Comparison of ENCODE assay signal across 26 cellular contexts in the genomic region with DNA sequence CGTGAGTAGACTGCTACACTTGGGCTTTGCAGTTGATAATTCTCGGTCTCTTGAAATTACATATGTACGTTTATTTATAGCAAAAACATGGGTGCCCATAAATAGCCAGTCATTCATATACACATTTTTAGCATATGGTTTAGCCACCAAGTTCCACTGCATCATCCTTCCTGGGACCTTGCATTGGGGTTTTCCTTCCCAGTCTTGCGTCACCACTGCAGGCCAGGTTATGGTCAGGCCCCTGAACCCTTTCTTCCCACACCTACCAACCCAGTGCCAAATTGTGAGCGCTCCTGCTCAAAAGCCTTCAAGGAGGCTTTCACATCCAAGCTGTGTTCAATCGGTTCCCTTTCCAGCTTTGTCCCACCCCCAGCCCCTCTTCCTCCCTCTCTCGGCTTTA. TPM values are rescaled to one million over a fixed set of nuclear protein-coding genes. Genes with fewer than 3 reads are reported as not detected.
A peak's percentile ranks its signal among the peaks of the same experiment; 100 is the strongest.
DNase-seq lines count a peak whose midpoint lies in the region; ATAC-seq and TF ChIP-seq lines count a peak whose summit lies in the region.
"Had no signal": no experiment of that assay in that cellular context is flagged by ENCODE, and none has a peak within 500 bp of the region (broad histone marks: within the 10 kb centered on the region; RNA-seq: fewer than 3 reads in every experiment).

No MANE protein-coding gene starts in this region.

- H3K9me3 Mint-ChIP-seq in T-helper 1 cell treated with Interleukin-12 subunit alpha and Interleukin-12 subunit beta and Interleukin-4 antibody, amounts not matched to agents 30 μg/mL and 1 μg/mL, for 36 hours: no peaks in the 10 kb centered on the region
- H3K9me3 Mint-ChIP-seq in activated T-helper 1 cell treated with anti-CD3 and anti-CD28 coated beads, Interleukin-12 subunit alpha, Interleukin-12 subunit beta, Interleukin-2, Interleukin-4 antibody, amounts not matched to agents 30 ng/mL and 10 ng/mL and 1 ng/mL, durations not matched to agents 14 hours and 24 hours and 36 hours: no peaks in the 10 kb centered on the region
- no peaks in the 10 kb centered on the region for H3K9me3 Mint-ChIP-seq in nephron
- H3K9me3 Mint-ChIP-seq: activated T-cell treated with anti-CD3 and anti-CD28 coated beads, Interleukin-2, amount 50 U/mL, for 24 hours; type B pancreatic cell had no signal

- H3K4me3 Mint-ChIP-seq in T-helper 1 cell treated with Interleukin-12 subunit alpha and Interleukin-12 subunit beta and Interleukin-4 antibody, amounts not matched to agents 30 μg/mL and 1 μg/mL, for 36 hours: no peak overlapping the region
- H3K4me3 Mint-ChIP-seq in activated T-helper 1 cell treated with anti-CD3 and anti-CD28 coated beads, Interleukin-12 subunit alpha, Interleukin-12 subunit beta, Interleukin-2, Interleukin-4 antibody, amounts not matched to agents 30 ng/mL and 10 ng/mL and 1 ng/mL, durations not matched to agents 14 hours and 24 hours and 36 hours: peak overlapping the region; percentile 40
- no peak overlapping the region for H3K4me3 Mint-ChIP-seq in nephron
- H3K4me3 Mint-ChIP-seq: activated T-cell treated with anti-CD3 and anti-CD28 coated beads, Interleukin-2, amount 50 U/mL, for 24 hours; type B pancreatic cell had no signal

- no peaks in the 10 kb centered on the region for H3K27me3 Mint-ChIP-seq in T-helper 1 cell treated with Interleukin-12 subunit alpha and Interleukin-12 subunit beta and Interleukin-4 antibody, amounts not matched to agents 30 μg/mL and 1 μg/mL, for 36 hours (ENCODE audit: low read depth)
- H3K27me3 Mint-ChIP-seq in activated T-helper 1 cell treated with anti-CD3 and anti-CD28 coated beads, Interleukin-12 subunit alpha, Interleukin-12 subunit beta, Interleukin-2, Interleukin-4 antibody, amounts not matched to agents 30 ng/mL and 10 ng/mL and 1 ng/mL, durations not matched to agents 14 hours and 24 hours and 36 hours (ENCODE audit: insufficient read depth): no peaks in the 10 kb centered on the region
- H3K27me3 Mint-ChIP-seq in nephron (ENCODE audit: low read depth): no peaks in the 10 kb centered on the region
- H3K27me3 Mint-ChIP-seq: activated T-cell treated with anti-CD3 and anti-CD28 coated beads, Interleukin-2, amount 50 U/mL, for 24 hours; type B pancreatic cell had no signal

- DNase-seq in T-helper 1 cell: no peak
- DNase-seq in D341Med (ENCODE audit: low spot score): peak; percentile 12
- no peak for DNase-seq in activated T-helper 1 cell treated with anti-CD3 and anti-CD28 coated beads, Interleukin-12 subunit alpha, Interleukin-12 subunit beta, Interleukin-2, Interleukin-4 antibody, amounts not matched to agents 30 ng/mL and 10 ng/mL and 1 ng/mL, durations not matched to agents 14 hours and 24 hours and 36 hours (ENCODE audit: low spot score)
- DNase-seq in ureter (ENCODE audit: low spot score): no peak
- DNase-seq in DMS153 treated with DMSO at 0.1 percent for 48 hours (lab: John Stamatoyannopoulos, UW; ENCODE audit: unreplicated experiment): no peak
- DNase-seq: activated CD4-positive, CD25-positive, alpha-beta regulatory T cell treated with anti-CD3 and anti-CD28 coated beads, Interleukin-2, amount 50 U/mL, for 72 hours; activated T-cell treated with anti-CD3 and anti-CD28 coated beads, Interleukin-2, amount 50 U/mL, for 24 hours; amniotic stem cell; DMS79 treated with DMSO at 0.1 percent for 48 hours; foreskin melanocyte; GDM1; HCEC 1CT; heart right ventricle; Kasumi-1; NCI-H1436; NCI-H2081; NCI-H2227 treated with DMSO at 0.1 percent for 48 hours; NCI-H526; NK-92 treated with Interleukin-12 subunit alpha and Interleukin-12 subunit beta, amount 100 ng/mL, for 24 hours; SK-N-SH; stimulated activated CD4-positive, alpha-beta T cell treated with anti-CD3 and anti-CD28 coated beads, Interleukin-4, amount 100 ng/mL, for 24 hours; substantia nigra had no signal

- peaks cover 49% of the 10 kb centered on the region for H3K4me1 Mint-ChIP-seq in T-helper 1 cell treated with Interleukin-12 subunit alpha and Interleukin-12 subunit beta and Interleukin-4 antibody, amounts not matched to agents 30 μg/mL and 1 μg/mL, for 36 hours (ENCODE audit: low read depth)
- H3K4me1 Mint-ChIP-seq in activated T-helper 1 cell treated with anti-CD3 and anti-CD28 coated beads, Interleukin-12 subunit alpha, Interleukin-12 subunit beta, Interleukin-2, Interleukin-4 antibody, amounts not matched to agents 30 ng/mL and 10 ng/mL and 1 ng/mL, durations not matched to agents 14 hours and 24 hours and 36 hours (ENCODE audit: low read depth): peaks cover 62% of the 10 kb centered on the region
- H3K4me1 Mint-ChIP-seq in nephron: peaks cover 71% of the 10 kb centered on the region

- H3K36me3 Mint-ChIP-seq in T-helper 1 cell treated with Interleukin-12 subunit alpha and Interleukin-12 subunit beta and Interleukin-4 antibody, amounts not matched to agents 30 μg/mL and 1 μg/mL, for 36 hours (ENCODE audit: low read depth): no peaks in the 10 kb centered on the region
- H3K36me3 Mint-ChIP-seq in activated T-helper 1 cell treated with anti-CD3 and anti-CD28 coated beads, Interleukin-12 subunit alpha, Interleukin-12 subunit beta, Interleukin-2, Interleukin-4 antibody, amounts not matched to agents 30 ng/mL and 10 ng/mL and 1 ng/mL, durations not matched to agents 14 hours and 24 hours and 36 hours (ENCODE audit: low read depth): peaks cover 10% of the 10 kb centered on the region
- H3K36me3 Mint-ChIP-seq in nephron (ENCODE audit: low read depth): no peaks in the 10 kb centered on the region

- no peak for ATAC-seq in HG02840 (IDR thresholded peaks at IDR 0.05; ENCODE audit: low FRiP score, unreplicated experiment)
- ATAC-seq: heart right ventricle had no signal

- TF ChIP-seq CTCF in nephron (IDR thresholded peaks at IDR 0.05; ENCODE audit: unreplicated experiment in 3 of 3): no peak

- intact Hi-C loops in activated T-helper 1 cell treated with anti-CD3 and anti-CD28 coated beads, Interleukin-12 subunit alpha, Interleukin-12 subunit beta, Interleukin-2, Interleukin-4 antibody, amounts not matched to agents 30 ng/mL and 10 ng/mL and 1 ng/mL, durations not matched to agents 14 hours and 24 hours and 36 hours (cut with micrococcal nuclease): loop anchor here (10.0 kb wide), 1 partner anchor 467 kb away; no protein-coding TSS in a partner anchor

- H3K27ac Mint-ChIP-seq in T-helper 1 cell treated with Interleukin-12 subunit alpha and Interleukin-12 subunit beta and Interleukin-4 antibody, amounts not matched to agents 30 μg/mL and 1 μg/mL, for 36 hours: peak overlapping the region; percentile 22
- peak overlapping the region; percentile 68 for H3K27ac Mint-ChIP-seq in activated T-helper 1 cell treated with anti-CD3 and anti-CD28 coated beads, Interleukin-12 subunit alpha, Interleukin-12 subunit beta, Interleukin-2, Interleukin-4 antibody, amounts not matched to agents 30 ng/mL and 10 ng/mL and 1 ng/mL, durations not matched to agents 14 hours and 24 hours and 36 hours
- H3K27ac Mint-ChIP-seq in nephron: peak overlapping the region; percentile 27 to 81 (median 53)
- H3K27ac Mint-ChIP-seq: type B pancreatic cell had no signal

RNA-seq across cellular contexts. Expression of a gene that starts 12.6 kb away (rescaled TPM):
- total RNA-seq in activated T-helper 1 cell treated with anti-CD3 and anti-CD28 coated beads, Interleukin-12 subunit alpha, Interleukin-12 subunit beta, Interleukin-2, Interleukin-4 antibody, amounts not matched to agents 30 ng/mL and 10 ng/mL and 1 ng/mL, durations not matched to agents 14 hours and 24 hours and 36 hours: 10.7 and 11.0 TPM in 2 replicates
- total RNA-seq in ureter: 12.3 TPM
